In the genomic region with DNA sequence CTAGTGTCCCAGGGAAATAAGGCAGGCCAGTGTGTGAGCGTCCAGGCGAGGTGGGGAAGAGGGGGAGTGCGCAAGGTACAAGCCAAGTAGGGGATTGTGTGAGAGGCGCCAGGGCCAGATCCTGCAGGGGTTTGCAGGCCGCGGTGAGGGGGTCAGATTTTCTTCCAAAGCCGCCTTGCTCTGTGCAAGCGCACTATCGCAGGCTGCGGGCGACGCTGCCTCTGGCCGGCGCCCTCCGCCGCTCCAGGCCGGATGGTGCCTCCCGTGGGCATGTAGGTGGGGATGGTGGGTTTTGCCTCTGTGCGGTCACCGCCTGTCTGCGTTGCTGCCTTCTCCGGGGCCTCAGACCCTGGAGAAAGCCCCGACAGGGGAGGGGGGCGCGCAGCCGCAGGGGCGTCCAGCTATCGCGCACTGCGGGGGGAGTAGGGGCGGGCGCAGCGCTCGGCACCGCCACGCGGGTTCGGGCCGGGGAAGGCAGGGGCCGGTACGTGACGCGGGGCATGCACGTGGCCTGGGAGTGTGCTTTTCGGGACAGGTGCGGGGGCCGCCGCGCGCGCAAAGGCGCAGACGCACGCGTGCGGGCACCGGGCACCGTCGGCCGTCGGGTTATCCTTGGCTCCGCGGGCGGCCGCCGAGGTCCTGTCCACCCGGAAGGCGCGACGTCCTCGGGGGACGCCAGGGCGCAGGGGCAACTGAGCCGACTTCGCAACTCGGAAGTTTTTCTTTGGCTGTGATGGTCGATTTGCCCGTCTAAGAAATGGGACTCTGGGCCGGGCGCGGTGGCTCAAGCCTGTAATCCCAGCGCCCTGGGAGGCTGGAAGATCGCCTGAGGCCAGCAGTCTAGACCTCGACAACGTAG, we compare ENCODE assay signal across 8 cellular contexts. TPM values are rescaled to one million over a fixed set of nuclear protein-coding genes. Genes with fewer than 3 reads are reported as not detected.
A peak's percentile ranks its signal among the peaks of the same experiment; 100 is the strongest.
DNase-seq lines count a peak whose midpoint lies in the region; ATAC-seq and TF ChIP-seq lines count a peak whose summit lies in the region.

No MANE protein-coding gene starts in this region.

- H3K27me3 Mint-ChIP-seq in T-helper 17 cell (no peaks in the 10 kb centered on the region), brain (peaks cover 20% of the 10 kb centered on the region)

- peaks cover 20 to 41% (median 34%) of the 10 kb centered on the region in 6 donors for H3K4me1 ChIP-seq in spleen

- H3K36me3 ChIP-seq in spleen, result peaks cover 0 to 22% (median 7%) of the 10 kb centered on the region in 6 donors

- H3K9me3 ChIP-seq in T-helper 17 cell (ENCODE audit: control insufficient read depth, low read length, poor library complexity, severe bottlenecking) (no peaks in the 10 kb centered on the region), spleen (no peaks in the 10 kb centered on the region)

- H3K4me1 Mint-ChIP-seq in T-helper 17 cell, result peaks cover 32% of the 10 kb centered on the region
- H3K4me1 Mint-ChIP-seq in brain, result peaks cover 29% of the 10 kb centered on the region

- peak overlapping the region; percentile 89 for H3K27ac Mint-ChIP-seq in T-helper 17 cell
- peak overlapping the region; percentile 80 to 94 (median 92) for H3K27ac Mint-ChIP-seq in brain

- H3K4me3 Mint-ChIP-seq in T-helper 17 cell (peak overlapping the region; percentile 91), brain (peak overlapping the region; percentile 89 to 93 (median 91))

- ATAC-seq in T-helper 17 cell (no peak), GM21390 (IDR thresholded peaks at IDR 0.05; ENCODE audit: unreplicated experiment) (no peak)

- peak overlapping the region; percentile 47 to 96 (median 70) for H3K4me3 ChIP-seq in spleen

- intact Hi-C loops in spleen (cut with DNase I; ENCODE audit: low total_unique reads), result loop anchor here (10.0 kb wide), 1 partner anchor 126 kb away; a partner anchor contains a TSS

- peak; percentile 54 for DNase-seq in GM20000 (ENCODE audit: low spot score)
- peak; percentile 16 to 35 (median 31) for DNase-seq in T-helper 17 cell
- peak; percentile 34 for DNase-seq in iPS-NIHi11 (ENCODE audit: low spot score)
- peak; percentile 94 for DNase-seq in spleen
- DNase-seq in H4 (ENCODE audit: low spot score), result no peak
- no peak for DNase-seq in EL

- H3K36me3 Mint-ChIP-seq in T-helper 17 cell (ENCODE audit: low read depth), result peaks cover 11% of the 10 kb centered on the region
- peaks cover 26% of the 10 kb centered on the region for H3K36me3 Mint-ChIP-seq in brain

- H3K27ac ChIP-seq in spleen, result peak overlapping the region; percentile 85 to 100 (median 96)

- TF ChIP-seq CTCF in GM20000 (IDR thresholded peaks at IDR 0.05; ENCODE audit: extremely low read depth, missing control alignments) (no peak), brain (conservative IDR thresholded peaks at IDR 0.05) (no peak), spleen (IDR thresholded peaks at IDR 0.05 in 8 of 11, conservative IDR thresholded peaks at IDR 0.05 in 3 of 11) (no peak)

- peaks cover 0 to 1% (median 0%) of the 10 kb centered on the region in 5 experiments for H3K9me3 Mint-ChIP-seq in brain

- TF ChIP-seq POLR2A in spleen (IDR thresholded peaks at IDR 0.05), result no peak

- WGBS in spleen, 5 donors, result 4 to 13% (median 7%) methylated on average over 30 to 85 of the region's 85 CpGs

- no peaks in the 10 kb centered on the region for H3K27me3 ChIP-seq in spleen (replicated peaks in 1 of 7)

RNA-seq across cellular contexts. Expression of a gene that starts 1.1 kb away (rescaled TPM):
- total RNA-seq in T-helper 17 cell, result 100 to 1,000 TPM; 122 to 124 TPM
- polyA plus RNA-seq in brain (ENCODE audit: insufficient read depth, low read depth, low replicate concordance), result 11.7 TPM
- total RNA-seq in spleen, result 10 to 100 TPM; 60.0 to 84.1 (median 76.3) TPM
- polyA plus RNA-seq in spleen, result 10 to 100 TPM in 1 of 3 donors, 1 to 10 TPM in 2; 7.3 to 15.0 (median 8.4) TPM
- 37.0 and 45.7 TPM in 2 replicates for total RNA-seq in H4 (2014; rRNA removed; shearing (Covaris generic))

Comparison
In these comparisons a context has a peak if more than half of its experiments do, and no peak if none do; other contexts are left out.
1. DNase-seq: peak in GM20000 (single experiment), T-helper 17 cell (3 of 3), iPS-NIHi11 (single experiment) and spleen (single experiment); none in H4 (single experiment) and EL (single experiment).